In genomic region chr5:105034335-105034734, GRCh38 we compare ENCODE assay signal across 18 cellular contexts.
DNase-seq lines count a peak whose midpoint lies in the region; ATAC-seq and TF ChIP-seq lines count a peak whose summit lies in the region.
"Had no signal": no experiment of that assay in that cellular context is flagged by ENCODE, and none has a peak within 500 bp of the region (broad histone marks: within the 10 kb centered on the region; RNA-seq: fewer than 3 reads in every experiment).

No MANE protein-coding gene starts in this region.

- no peak overlapping the region for H2BK120ac ChIP-seq in mesenchymal stem cell (ENCODE audit: low read depth, low read length)

- H3K9me3 ChIP-seq in Caco-2: no peaks in the 10 kb centered on the region
- H3K9me3 ChIP-seq in mesenchymal stem cell (ENCODE audit: control insufficient read depth, low read length): no peaks in the 10 kb centered on the region
- H3K9me3 ChIP-seq: Peyer's patch had no signal

- no peak overlapping the region for H3K4me2 ChIP-seq in mesenchymal stem cell (ENCODE audit: low read length, poor library complexity, severe bottlenecking)

- H3K9me3 Mint-ChIP-seq in Caco-2 (ENCODE audit: unreplicated experiment) (peaks cover 15% of the 10 kb centered on the region), chondrocyte (ENCODE audit: low read depth) (peaks cover 12% of the 10 kb centered on the region)

- H3K27me3 Mint-ChIP-seq in Caco-2 (ENCODE audit: insufficient read depth, unreplicated experiment) (no peaks in the 10 kb centered on the region), chondrocyte (ENCODE audit: low read depth) (no peaks in the 10 kb centered on the region)

- H3K36me3 Mint-ChIP-seq in Caco-2 (ENCODE audit: insufficient read depth, unreplicated experiment) (no peaks in the 10 kb centered on the region), chondrocyte (ENCODE audit: low read depth) (peaks cover 7% of the 10 kb centered on the region)
- H3K36me3 Mint-ChIP-seq: CD14-positive monocyte had no signal

- no peak overlapping the region for H4K8ac ChIP-seq in mesenchymal stem cell (ENCODE audit: low read length)

- no peak overlapping the region for H3K4ac ChIP-seq in mesenchymal stem cell (ENCODE audit: low read depth in 1 of 2, low read length in 2 of 2)

- no peak overlapping the region for H2BK15ac ChIP-seq in mesenchymal stem cell (ENCODE audit: low read depth, poor library complexity, severe bottlenecking)

- DNase-seq in Caco-2 (no peak), NCI-H460 (ENCODE audit: extremely low read depth, low read depth) (peak; percentile 15), chondrocyte (ENCODE audit: low spot score) (no peak), mesenchymal stem cell (peak; percentile 2), T-helper 1 cell (no peak)
- DNase-seq: COR-L47, EL, H9, Karpas-422, NCI-H187, NCI-H510A, NCI-H774, Peyer's patch, Right ventricle myocardium superior had no signal

- no peak overlapping the region for H3K18ac ChIP-seq in mesenchymal stem cell (ENCODE audit: low read depth in 1 of 2, low read length in 2 of 2)

- ATAC-seq in HG02840 (IDR thresholded peaks at IDR 0.05; ENCODE audit: low FRiP score, unreplicated experiment) (no peak), GM18870 (IDR thresholded peaks at IDR 0.05; ENCODE audit: unreplicated experiment) (no peak)
- ATAC-seq: SK-N-SH treated with all-trans-retinoic acid at 6 μM for 48 hours had no signal

- no peak overlapping the region for H3K4me3 Mint-ChIP-seq in Caco-2 (ENCODE audit: unreplicated experiment)
- H3K4me3 Mint-ChIP-seq in chondrocyte (ENCODE audit: unreplicated experiment): no peak overlapping the region
- H3K4me3 Mint-ChIP-seq: CD14-positive monocyte, H9 had no signal

- H3K27me3 ChIP-seq in Caco-2 (replicated peaks; ENCODE audit: control insufficient read depth, insufficient read depth, low read length) (no peaks in the 10 kb centered on the region), mesenchymal stem cell (ENCODE audit: control insufficient read depth in 1 of 2, insufficient read depth in 1 of 2, low read length in 2 of 2) (no peaks in the 10 kb centered on the region)
- H3K27me3 ChIP-seq: Peyer's patch had no signal

- no peak overlapping the region for H3K4me3 ChIP-seq in Caco-2 (ENCODE audit: low read depth, low read length)
- H3K4me3 ChIP-seq in mesenchymal stem cell (ENCODE audit: insufficient read depth in 1 of 2, low read depth in 1 of 2, low read length in 2 of 2): no peak overlapping the region
- H3K4me3 ChIP-seq: Peyer's patch had no signal

- no peak overlapping the region for H3K14ac ChIP-seq in mesenchymal stem cell (ENCODE audit: low read length in 2 of 2)

- no peaks in the 10 kb centered on the region for H3K36me3 ChIP-seq in Caco-2 (ENCODE audit: control insufficient read depth, insufficient read depth, low read length)
- no peaks in the 10 kb centered on the region for H3K36me3 ChIP-seq in mesenchymal stem cell (ENCODE audit: control insufficient read depth in 1 of 2, insufficient read depth in 2 of 2, low read depth in 1 of 2, low read length in 2 of 2)
- H3K36me3 ChIP-seq: Peyer's patch had no signal

- CTCF ChIA-PET in Caco-2 (lab: Charles Lee): no interaction called here

- TF ChIP-seq CTCF in Caco-2 (IDR thresholded peaks at IDR 0.05; ENCODE audit: insufficient read depth in 1 of 2, low read depth in 1 of 2, low read length in 1 of 2, severe bottlenecking in 1 of 2, unreplicated experiment in 1 of 2) (no peak), chondrocyte (IDR thresholded peaks at IDR 0.05) (no peak)

- POLR2A ChIA-PET in Caco-2 (lab: Charles Lee): no interaction called here

- no TSS peak for BruUV-seq in Caco-2 (replicated peaks; lab: Mats Ljungman, UMichigan)

- H2AFZ ChIP-seq in mesenchymal stem cell (ENCODE audit: low read depth, low read length): no peak overlapping the region

- H3K79me1 ChIP-seq in mesenchymal stem cell (replicated peaks; ENCODE audit: low read length, poor library complexity, severe bottlenecking): no peaks in the 10 kb centered on the region

- no peak overlapping the region for H2BK12ac ChIP-seq in mesenchymal stem cell (ENCODE audit: low read length in 2 of 2)

- H3K4me1 Mint-ChIP-seq in Caco-2 (ENCODE audit: low read depth, unreplicated experiment) (peaks cover 16% of the 10 kb centered on the region), chondrocyte (ENCODE audit: low read depth) (peaks cover 24% of the 10 kb centered on the region)
- H3K4me1 Mint-ChIP-seq: CD14-positive monocyte, H9 had no signal

- H3K27ac Mint-ChIP-seq in Caco-2 (ENCODE audit: unreplicated experiment) (peak overlapping the region; percentile 62), chondrocyte (ENCODE audit: unreplicated experiment) (peak overlapping the region; percentile 46)
- H3K27ac Mint-ChIP-seq: CD14-positive monocyte had no signal

- no peak overlapping the region for H2BK5ac ChIP-seq in mesenchymal stem cell (ENCODE audit: low read depth, low read length, poor library complexity, severe bottlenecking)

- H3K9ac ChIP-seq in mesenchymal stem cell (ENCODE audit: low read length): no peak overlapping the region

- H2AK5ac ChIP-seq in mesenchymal stem cell (ENCODE audit: low read length, severe bottlenecking): no peak overlapping the region

- H3K27ac ChIP-seq in mesenchymal stem cell (ENCODE audit: low read length, poor library complexity, severe bottlenecking): no peak overlapping the region
- H3K27ac ChIP-seq: Peyer's patch had no signal

- peaks cover 18% of the 10 kb centered on the region for H3K4me1 ChIP-seq in Caco-2
- H3K4me1 ChIP-seq in mesenchymal stem cell (ENCODE audit: control insufficient read depth, insufficient read depth, low read depth, low read length): no peaks in the 10 kb centered on the region
- H3K4me1 ChIP-seq: Peyer's patch had no signal

- intact Hi-C loops in Caco-2 (cut with micrococcal nuclease; ENCODE audit: unreplicated experiment): loop anchor here (5.0 kb wide), 1 partner anchor 187 kb away; no protein-coding TSS in a partner anchor

- H3K23ac ChIP-seq in mesenchymal stem cell (ENCODE audit: low read length in 2 of 2): no peak overlapping the region

- no peak overlapping the region for H4K91ac ChIP-seq in mesenchymal stem cell (ENCODE audit: low read length)

Comparison
In these comparisons a context has a peak if more than half of its experiments do, and no peak if none do; other contexts are left out.
1. DNase-seq: peak in NCI-H460 (single experiment) and mesenchymal stem cell (single experiment); none in Caco-2 (0 of 2), chondrocyte (single experiment) and T-helper 1 cell (0 of 5).